In the genomic region with DNA sequence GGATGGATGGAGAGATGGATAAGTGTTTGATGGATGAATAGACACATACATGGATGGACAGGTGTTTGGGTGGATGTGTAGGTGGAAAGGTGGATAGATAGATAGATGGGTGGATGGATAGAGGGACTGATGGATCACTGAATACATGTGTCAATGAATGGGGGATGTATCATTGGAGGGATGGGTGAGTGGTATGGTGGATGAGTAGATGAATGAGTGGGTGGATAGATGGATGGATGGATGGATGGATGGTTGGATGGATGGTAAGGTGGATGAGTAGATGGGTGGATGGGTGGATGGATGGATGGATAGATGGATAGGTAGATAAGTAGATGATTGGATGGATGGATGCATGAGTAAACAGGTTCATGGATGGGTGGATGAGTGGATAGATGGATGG, we compare ENCODE assay signal across 20 cellular contexts. TPM values are rescaled to one million over a fixed set of nuclear protein-coding genes. Genes with fewer than 3 reads are reported as not detected.
DNase-seq lines count a peak whose midpoint lies in the region; ATAC-seq and TF ChIP-seq lines count a peak whose summit lies in the region.
"Had no signal": no experiment of that assay in that cellular context is flagged by ENCODE, and none has a peak within 500 bp of the region (broad histone marks: within the 10 kb centered on the region; RNA-seq: fewer than 3 reads in every experiment).

No MANE protein-coding gene starts in this region.

- peak overlapping the region; percentile 13 for H3K27ac Mint-ChIP-seq in activated naive CD8-positive, alpha-beta T cell treated with anti-CD3 and anti-CD28 coated beads, Interleukin-2, amount 10 ng/mL, durations not matched to agents 7 days and 5 days
- H3K27ac Mint-ChIP-seq in activated naive CD8-positive, alpha-beta T cell treated with anti-CD3 and anti-CD28 coated beads, Interleukin-2, amount 50 U/mL, for 24 hours = no peak overlapping the region
- peak overlapping the region; percentile 3 for H3K27ac Mint-ChIP-seq in nephron progenitor cell
- peak overlapping the region; percentile 7 for H3K27ac Mint-ChIP-seq in stimulated activated effector memory CD8-positive, alpha-beta T cell treated with anti-CD3 and anti-CD28 coated beads, Interleukin-12 subunit alpha, Interleukin-12 subunit beta, amount 100 ng/mL, for 72 hours
- H3K27ac Mint-ChIP-seq: B cell; CD8-positive, alpha-beta T cell; H9; HFFc6 had no signal

- H3K36me3 Mint-ChIP-seq in activated naive CD8-positive, alpha-beta T cell treated with anti-CD3 and anti-CD28 coated beads, Interleukin-2, amount 10 ng/mL, durations not matched to agents 7 days and 5 days = peaks cover 26% of the 10 kb centered on the region
- H3K36me3 Mint-ChIP-seq in activated naive CD8-positive, alpha-beta T cell treated with anti-CD3 and anti-CD28 coated beads, Interleukin-2, amount 50 U/mL, for 24 hours (ENCODE audit: low read depth) = peaks cover 29% of the 10 kb centered on the region
- H3K36me3 Mint-ChIP-seq in nephron progenitor cell (ENCODE audit: low read depth) = peaks cover 9% of the 10 kb centered on the region
- peaks cover 53% of the 10 kb centered on the region for H3K36me3 Mint-ChIP-seq in stimulated activated effector memory CD8-positive, alpha-beta T cell treated with anti-CD3 and anti-CD28 coated beads, Interleukin-12 subunit alpha, Interleukin-12 subunit beta, amount 100 ng/mL, for 72 hours

- H3K9me3 Mint-ChIP-seq in activated naive CD8-positive, alpha-beta T cell treated with anti-CD3 and anti-CD28 coated beads, Interleukin-2, amount 10 ng/mL, durations not matched to agents 7 days and 5 days = peaks cover 6% of the 10 kb centered on the region
- H3K9me3 Mint-ChIP-seq in activated naive CD8-positive, alpha-beta T cell treated with anti-CD3 and anti-CD28 coated beads, Interleukin-2, amount 50 U/mL, for 24 hours = no peaks in the 10 kb centered on the region
- H3K9me3 Mint-ChIP-seq in nephron progenitor cell = no peaks in the 10 kb centered on the region
- no peaks in the 10 kb centered on the region for H3K9me3 Mint-ChIP-seq in stimulated activated effector memory CD8-positive, alpha-beta T cell treated with anti-CD3 and anti-CD28 coated beads, Interleukin-12 subunit alpha, Interleukin-12 subunit beta, amount 100 ng/mL, for 72 hours
- H3K9me3 Mint-ChIP-seq: CD8-positive, alpha-beta T cell; H9; HFFc6 had no signal

- CTCF ChIA-PET in HEK293 (lab: Yijun Ruan, JAX) = no interaction called here

- no peak overlapping the region for H3K4me3 ChIP-seq in HEK293 (ENCODE audit: low read depth, low read length)
- H3K4me3 ChIP-seq: BLaER1, GM23248 had no signal

- no peaks in the 10 kb centered on the region for H3K9me3 ChIP-seq in HEK293 (ENCODE audit: control insufficient read depth, insufficient read depth, low read depth, low read length)
- H3K9me3 ChIP-seq: BLaER1, Caco-2 had no signal

- H3K4me1 ChIP-seq in HEK293 (ENCODE audit: control insufficient read depth, insufficient read depth, low read length) = no peaks in the 10 kb centered on the region

- DNase-seq in activated naive CD8-positive, alpha-beta T cell treated with anti-CD3 and anti-CD28 coated beads, Interleukin-2, amount 10 ng/mL, durations not matched to agents 7 days and 5 days = no peak
- no peak for DNase-seq in activated naive CD8-positive, alpha-beta T cell treated with anti-CD3 and anti-CD28 coated beads, Interleukin-2, amount 50 U/mL, for 24 hours
- no peak for DNase-seq in nephron progenitor cell
- no peak for DNase-seq in stimulated activated effector memory CD8-positive, alpha-beta T cell treated with anti-CD3 and anti-CD28 coated beads, Interleukin-12 subunit alpha, Interleukin-12 subunit beta, amount 100 ng/mL, for 72 hours (ENCODE audit: low spot score in 2 of 2)
- DNase-seq in NCI-H187 (lab: John Stamatoyannopoulos, UW) = no peak
- DNase-seq in NCI-H2029 treated with DMSO at 0.1 percent for 48 hours (lab: John Stamatoyannopoulos, UW) = no peak
- no peak for DNase-seq in G401 (ENCODE audit: low spot score)
- DNase-seq: Caco-2; CD4-positive, CD25-positive, alpha-beta regulatory T cell; CD8-positive, alpha-beta T cell; DMS79; H9; HFFc6 had no signal

- no peak for TF ChIP-seq CTCF in HEK293 (tag by site-specific recombination; IDR thresholded peaks at IDR 0.05)
- TF ChIP-seq CTCF in nephron progenitor cell (IDR thresholded peaks at IDR 0.05) = no peak

- H3K4me1 Mint-ChIP-seq in activated naive CD8-positive, alpha-beta T cell treated with anti-CD3 and anti-CD28 coated beads, Interleukin-2, amount 10 ng/mL, durations not matched to agents 7 days and 5 days = peaks cover 4% of the 10 kb centered on the region
- peaks cover 24% of the 10 kb centered on the region for H3K4me1 Mint-ChIP-seq in activated naive CD8-positive, alpha-beta T cell treated with anti-CD3 and anti-CD28 coated beads, Interleukin-2, amount 50 U/mL, for 24 hours
- no peaks in the 10 kb centered on the region for H3K4me1 Mint-ChIP-seq in nephron progenitor cell
- H3K4me1 Mint-ChIP-seq in stimulated activated effector memory CD8-positive, alpha-beta T cell treated with anti-CD3 and anti-CD28 coated beads, Interleukin-12 subunit alpha, Interleukin-12 subunit beta, amount 100 ng/mL, for 72 hours = peaks cover 25% of the 10 kb centered on the region
- H3K4me1 Mint-ChIP-seq: B cell had no signal

- peaks cover 0 to 3% of the 10 kb centered on the region in 2 experiments; a peak in 1 of 3 replicates for H3K36me3 ChIP-seq in HEK293 (ENCODE audit: control insufficient read depth in 2 of 2, insufficient read depth in 1 of 2, low read length in 2 of 2)

- POLR2A ChIA-PET in activated naive CD8-positive, alpha-beta T cell treated with anti-CD3 and anti-CD28 coated beads, Interleukin-2, amount 10 ng/mL, durations not matched to agents 7 days and 5 days (lab: Charles Lee) = no interaction called here
- POLR2A ChIA-PET in HEK293 (lab: Yijun Ruan, JAX) = no interaction called here

- no peaks in the 10 kb centered on the region for H3K27me3 Mint-ChIP-seq in activated naive CD8-positive, alpha-beta T cell treated with anti-CD3 and anti-CD28 coated beads, Interleukin-2, amount 10 ng/mL, durations not matched to agents 7 days and 5 days
- H3K27me3 Mint-ChIP-seq in activated naive CD8-positive, alpha-beta T cell treated with anti-CD3 and anti-CD28 coated beads, Interleukin-2, amount 50 U/mL, for 24 hours = no peaks in the 10 kb centered on the region
- H3K27me3 Mint-ChIP-seq in nephron progenitor cell (ENCODE audit: low read depth, poor library complexity) = peaks cover 9% of the 10 kb centered on the region
- H3K27me3 Mint-ChIP-seq: B cell; CD4-positive, CD25-positive, alpha-beta regulatory T cell had no signal

- H3K4me3 Mint-ChIP-seq in activated naive CD8-positive, alpha-beta T cell treated with anti-CD3 and anti-CD28 coated beads, Interleukin-2, amount 10 ng/mL, durations not matched to agents 7 days and 5 days = no peak overlapping the region
- H3K4me3 Mint-ChIP-seq in activated naive CD8-positive, alpha-beta T cell treated with anti-CD3 and anti-CD28 coated beads, Interleukin-2, amount 50 U/mL, for 24 hours = no peak overlapping the region
- H3K4me3 Mint-ChIP-seq in nephron progenitor cell = no peak overlapping the region
- H3K4me3 Mint-ChIP-seq in stimulated activated effector memory CD8-positive, alpha-beta T cell treated with anti-CD3 and anti-CD28 coated beads, Interleukin-12 subunit alpha, Interleukin-12 subunit beta, amount 100 ng/mL, for 72 hours = no peak overlapping the region
- H3K4me3 Mint-ChIP-seq: B cell; CD4-positive, CD25-positive, alpha-beta regulatory T cell; CD8-positive, alpha-beta T cell; H9; HFFc6 had no signal

- in situ Hi-C loops in G401 (cut with HindIII; ENCODE audit: low sequenced_read_pairs) = no loop called here

- no peak overlapping the region for H3K27ac ChIP-seq in HEK293 (ENCODE audit: extremely low read depth, low read depth, low read length)
- H3K27ac ChIP-seq: 22Rv1, BLaER1, C4-2B, GM23248 had no signal

- no peak for ATAC-seq in activated naive CD8-positive, alpha-beta T cell treated with anti-CD3 and anti-CD28 coated beads, Interleukin-2, amount 10 ng/mL, durations not matched to agents 7 days and 5 days (ENCODE audit: low read depth)
- ATAC-seq in activated naive CD8-positive, alpha-beta T cell treated with anti-CD3 and anti-CD28 coated beads, Interleukin-2, amount 50 U/mL, for 24 hours = no peak
- ATAC-seq in stimulated activated effector memory CD8-positive, alpha-beta T cell treated with anti-CD3 and anti-CD28 coated beads, Interleukin-12 subunit alpha, Interleukin-12 subunit beta, amount 100 ng/mL, for 72 hours = no peak
- ATAC-seq: CD8-positive, alpha-beta T cell; HCT116 had no signal

TF ChIP-seq in HEK293, 187 proteins besides CTCF, POLR2A, EP300 and RAD21 (continues in another document):
- TF ChIP-seq, protein P1, sequence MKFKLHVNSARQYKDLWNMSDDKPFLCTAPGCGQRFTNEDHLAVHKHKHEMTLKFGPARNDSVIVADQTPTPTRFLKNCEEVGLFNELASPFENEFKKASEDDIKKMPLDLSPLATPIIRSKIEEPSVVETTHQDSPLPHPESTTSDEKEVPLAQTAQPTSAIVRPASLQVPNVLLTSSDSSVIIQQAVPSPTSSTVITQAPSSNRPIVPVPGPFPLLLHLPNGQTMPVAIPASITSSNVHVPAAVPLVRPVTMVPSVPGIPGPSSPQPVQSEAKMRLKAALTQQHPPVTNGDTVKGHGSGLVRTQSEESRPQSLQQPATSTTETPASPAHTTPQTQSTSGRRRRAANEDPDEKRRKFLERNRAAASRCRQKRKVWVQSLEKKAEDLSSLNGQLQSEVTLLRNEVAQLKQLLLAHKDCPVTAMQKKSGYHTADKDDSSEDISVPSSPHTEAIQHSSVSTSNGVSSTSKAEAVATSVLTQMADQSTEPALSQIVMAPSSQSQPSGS (tag by site-specific recombination; IDR thresholded peaks at IDR 0.05; ENCODE audit: low read depth) = no peak
- peak; percentile 78 for TF ChIP-seq ZNF366 (tag by site-specific recombination; conservative IDR thresholded peaks at IDR 0.05)
- TF ChIP-seq ZBTB17 (tag by site-specific recombination; IDR thresholded peaks at IDR 0.05) = peak; percentile 78
- TF ChIP-seq, protein P2, sequence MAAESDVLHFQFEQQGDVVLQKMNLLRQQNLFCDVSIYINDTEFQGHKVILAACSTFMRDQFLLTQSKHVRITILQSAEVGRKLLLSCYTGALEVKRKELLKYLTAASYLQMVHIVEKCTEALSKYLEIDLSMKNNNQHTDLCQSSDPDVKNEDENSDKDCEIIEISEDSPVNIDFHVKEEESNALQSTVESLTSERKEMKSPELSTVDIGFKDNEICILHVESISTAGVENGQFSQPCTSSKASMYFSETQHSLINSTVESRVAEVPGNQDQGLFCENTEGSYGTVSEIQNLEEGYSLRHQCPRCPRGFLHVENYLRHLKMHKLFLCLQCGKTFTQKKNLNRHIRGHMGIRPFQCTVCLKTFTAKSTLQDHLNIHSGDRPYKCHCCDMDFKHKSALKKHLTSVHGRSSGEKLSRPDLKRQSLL (tag by site-specific recombination; IDR thresholded peaks at IDR 0.05) = no peak
- TF ChIP-seq ZNF677 (tag by site-specific recombination; IDR thresholded peaks at IDR 0.05) = no peak

RNA-seq across cellular contexts. Expression of a gene that starts 41.1 kb away (rescaled TPM):
- 100 to 1,000 TPM; 255 to 256 TPM for total RNA-seq in activated naive CD8-positive, alpha-beta T cell treated with anti-CD3 and anti-CD28 coated beads, Interleukin-2, amount 10 ng/mL, durations not matched to agents 7 days and 5 days
- 127 and 133 TPM in 2 replicates for total RNA-seq in G401 (2014; rRNA removed; shearing (Covaris generic))
